ENCODE assay signal across 14 cellular contexts in the genomic region with DNA sequence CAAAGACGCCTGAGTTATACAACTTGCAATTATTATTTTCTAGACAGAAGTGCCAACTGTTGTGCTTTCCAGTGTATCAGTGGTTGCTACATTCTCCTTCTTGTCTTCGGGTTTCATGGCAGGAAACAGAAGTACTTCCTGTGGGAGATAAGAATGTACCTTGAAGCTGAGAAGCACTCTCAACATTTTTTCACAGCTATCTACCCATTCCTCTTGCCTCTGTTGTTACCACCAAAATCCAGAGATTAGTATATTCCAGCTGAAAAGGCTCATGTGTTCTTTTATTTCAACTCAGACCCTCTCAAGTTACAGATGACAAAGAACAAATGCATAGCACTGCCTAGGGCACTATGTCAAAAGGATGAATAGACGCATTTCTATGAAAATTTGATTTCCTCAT. TPM values are rescaled to one million over a fixed set of nuclear protein-coding genes. Genes with fewer than 3 reads are reported as not detected.
DNase-seq lines count a peak whose midpoint lies in the region; ATAC-seq lines count a peak whose summit lies in the region.
"Had no signal": no experiment of that assay in that cellular context is flagged by ENCODE, and none has a peak within 500 bp of the region (broad histone marks: within the 10 kb centered on the region; RNA-seq: fewer than 3 reads in every experiment).

No MANE protein-coding gene starts in this region.

- no peaks in the 10 kb centered on the region for H3K9me3 Mint-ChIP-seq in activated T-helper 2 cell treated with anti-CD3 and anti-CD28 coated beads, Interferon-gamma antibody, Interleukin-2, Interleukin-4, amounts not matched to agents 10 μg/mL and 5 μg/mL and 100 μg/mL, durations not matched to agents 14 hours and 24 hours and 36 hours
- no peaks in the 10 kb centered on the region for H3K9me3 Mint-ChIP-seq in immature natural killer cell
- H3K9me3 Mint-ChIP-seq: memory B cell had no signal

- no peaks in the 10 kb centered on the region for H3K79me2 ChIP-seq in ACC112 (ENCODE audit: control insufficient read depth, insufficient read depth, low read length, unreplicated experiment)

- H3K27ac ChIP-seq in ACC112 (ENCODE audit: low read depth, low read length) = peak overlapping the region; percentile 2; the same call in 1 of the 2 replicates
- H3K27ac ChIP-seq: epithelial cell of prostate, pancreas had no signal

- H2AFZ ChIP-seq in ACC112 (ENCODE audit: low read length, unreplicated experiment) = no peak overlapping the region

- intact Hi-C loops in activated T-helper 2 cell treated with anti-CD3 and anti-CD28 coated beads, Interferon-gamma antibody, Interleukin-2, Interleukin-4, amounts not matched to agents 10 μg/mL and 5 μg/mL and 100 μg/mL, durations not matched to agents 14 hours and 24 hours and 36 hours (cut with micrococcal nuclease) = no loop called here
- intact Hi-C loops in posterior cingulate gyrus (cut with DNase I) = loop anchor here (10.0 kb wide), 1 partner anchor 163 kb away; a partner anchor contains a TSS

- H3K4me1 Mint-ChIP-seq in activated T-helper 2 cell treated with anti-CD3 and anti-CD28 coated beads, Interferon-gamma antibody, Interleukin-2, Interleukin-4, amounts not matched to agents 10 μg/mL and 5 μg/mL and 100 μg/mL, durations not matched to agents 14 hours and 24 hours and 36 hours (ENCODE audit: low read depth) = peaks cover 31% of the 10 kb centered on the region
- H3K4me1 Mint-ChIP-seq in immature natural killer cell = peaks cover 27 to 50% of the 10 kb centered on the region in 2 donors
- H3K4me1 Mint-ChIP-seq: memory B cell had no signal

- no peaks in the 10 kb centered on the region for H3K27me3 Mint-ChIP-seq in activated T-helper 2 cell treated with anti-CD3 and anti-CD28 coated beads, Interferon-gamma antibody, Interleukin-2, Interleukin-4, amounts not matched to agents 10 μg/mL and 5 μg/mL and 100 μg/mL, durations not matched to agents 14 hours and 24 hours and 36 hours (ENCODE audit: low read depth)
- H3K27me3 Mint-ChIP-seq in immature natural killer cell (ENCODE audit: low read depth in 3 of 3) = peaks cover 10 to 15% (median 11%) of the 10 kb centered on the region in 3 donors
- H3K27me3 Mint-ChIP-seq: memory B cell had no signal

- no peak for ATAC-seq in HG03039 (IDR thresholded peaks at IDR 0.05; ENCODE audit: unreplicated experiment)
- no peak for ATAC-seq in HG02870 (IDR thresholded peaks at IDR 0.05; ENCODE audit: unreplicated experiment)
- ATAC-seq: pancreas had no signal

- no peak overlapping the region for H3K4me3 ChIP-seq in ACC112 (ENCODE audit: low read depth, low read length)
- H3K4me3 ChIP-seq: pancreas had no signal

- peaks cover 78% of the 10 kb centered on the region for H3K36me3 Mint-ChIP-seq in activated T-helper 2 cell treated with anti-CD3 and anti-CD28 coated beads, Interferon-gamma antibody, Interleukin-2, Interleukin-4, amounts not matched to agents 10 μg/mL and 5 μg/mL and 100 μg/mL, durations not matched to agents 14 hours and 24 hours and 36 hours (ENCODE audit: low read depth)
- H3K36me3 Mint-ChIP-seq in immature natural killer cell = peaks cover 26 to 55% (median 30%) of the 10 kb centered on the region in 3 donors

- DNase-seq in HT1080 (ENCODE audit: low read depth) (peak; percentile 13), immature natural killer cell (no peak), posterior cingulate gyrus (no peak), NCI-H524 treated with DMSO at 0.1 percent for 48 hours (lab: John Stamatoyannopoulos, UW) (no peak)
- DNase-seq in activated T-helper 2 cell treated with anti-CD3 and anti-CD28 coated beads, Interferon-gamma antibody, Interleukin-2, Interleukin-4, amounts not matched to agents 10 μg/mL and 5 μg/mL and 100 μg/mL, durations not matched to agents 14 hours and 24 hours and 36 hours (ENCODE audit: low spot score) = no peak
- DNase-seq: NCI-H1092, NCI-H446 treated with DMSO at 0.1 percent for 48 hours, pancreas had no signal

- H3K4me1 ChIP-seq in ACC112 (ENCODE audit: control insufficient read depth, insufficient read depth, low read length, unreplicated experiment) = peaks cover 19% of the 10 kb centered on the region
- H3K4me1 ChIP-seq: pancreas had no signal

- H3K4me3 Mint-ChIP-seq in activated T-helper 2 cell treated with anti-CD3 and anti-CD28 coated beads, Interferon-gamma antibody, Interleukin-2, Interleukin-4, amounts not matched to agents 10 μg/mL and 5 μg/mL and 100 μg/mL, durations not matched to agents 14 hours and 24 hours and 36 hours (ENCODE audit: low read depth) = no peak overlapping the region
- peak overlapping the region in 1 of 5 donors; percentile 41 for H3K4me3 Mint-ChIP-seq in immature natural killer cell
- H3K4me3 Mint-ChIP-seq: memory B cell had no signal

- H3K36me3 ChIP-seq in ACC112 (ENCODE audit: insufficient read depth, low read length) = peaks cover 60% of the 10 kb centered on the region

- no peaks in the 10 kb centered on the region for H3K27me3 ChIP-seq in ACC112 (ENCODE audit: insufficient read depth, low read length)
- H3K27me3 ChIP-seq: pancreas had no signal

- peak overlapping the region; percentile 68 for H3K27ac Mint-ChIP-seq in activated T-helper 2 cell treated with anti-CD3 and anti-CD28 coated beads, Interferon-gamma antibody, Interleukin-2, Interleukin-4, amounts not matched to agents 10 μg/mL and 5 μg/mL and 100 μg/mL, durations not matched to agents 14 hours and 24 hours and 36 hours
- peak overlapping the region; percentile 37 to 76 (median 62) for H3K27ac Mint-ChIP-seq in immature natural killer cell
- H3K27ac Mint-ChIP-seq: memory B cell had no signal

RNA-seq across cellular contexts. Expression of a gene that starts 4.8 kb away (rescaled TPM):
- total RNA-seq in HT1080 (2014; rRNA removed; shearing (Covaris generic)) = 64.8 and 68.0 TPM in 2 replicates
- polyA plus RNA-seq in HT1080 (2015; cell fraction: cytosol; rRNA removed) = 53.9 and 56.5 TPM in 2 replicates
- 71.9 and 83.6 TPM in 2 replicates for polyA plus RNA-seq in HT1080 (2015; cell fraction: nucleus; rRNA removed)
- 45.3 and 54.0 TPM in 2 replicates for total RNA-seq in activated T-helper 2 cell treated with anti-CD3 and anti-CD28 coated beads, Interferon-gamma antibody, Interleukin-2, Interleukin-4, amounts not matched to agents 10 μg/mL and 5 μg/mL and 100 μg/mL, durations not matched to agents 14 hours and 24 hours and 36 hours
- 10 to 100 TPM; 19.5 to 37.1 (median 34.9) TPM for polyA plus RNA-seq in immature natural killer cell

RNA-seq across cellular contexts. Expression of a gene that starts 19.6 kb away (rescaled TPM):
- 351 and 352 TPM in 2 replicates for total RNA-seq in HT1080 (2014; rRNA removed; shearing (Covaris generic))
- 273 and 281 TPM in 2 replicates for polyA plus RNA-seq in HT1080 (2015; cell fraction: cytosol; rRNA removed)
- 261 and 272 TPM in 2 replicates for polyA plus RNA-seq in HT1080 (2015; cell fraction: nucleus; rRNA removed)
- 256 and 269 TPM in 2 replicates for total RNA-seq in activated T-helper 2 cell treated with anti-CD3 and anti-CD28 coated beads, Interferon-gamma antibody, Interleukin-2, Interleukin-4, amounts not matched to agents 10 μg/mL and 5 μg/mL and 100 μg/mL, durations not matched to agents 14 hours and 24 hours and 36 hours
- 100 to 1,000 TPM; 147 to 205 (median 181) TPM for polyA plus RNA-seq in immature natural killer cell

RNA-seq across cellular contexts. Expression of a gene that starts 19.7 kb away (rescaled TPM):
- 38.6 and 46.8 TPM in 2 replicates for total RNA-seq in HT1080 (2014; rRNA removed; shearing (Covaris generic))
- polyA plus RNA-seq in HT1080 (2015; cell fraction: cytosol; rRNA removed) = 61.6 and 67.9 TPM in 2 replicates
- polyA plus RNA-seq in HT1080 (2015; cell fraction: nucleus; rRNA removed) = 64.0 and 64.2 TPM in 2 replicates
- 73.6 and 77.6 TPM in 2 replicates for total RNA-seq in activated T-helper 2 cell treated with anti-CD3 and anti-CD28 coated beads, Interferon-gamma antibody, Interleukin-2, Interleukin-4, amounts not matched to agents 10 μg/mL and 5 μg/mL and 100 μg/mL, durations not matched to agents 14 hours and 24 hours and 36 hours
- 100 to 1,000 TPM; 118 to 179 (median 152) TPM for polyA plus RNA-seq in immature natural killer cell

RNA-seq across cellular contexts. Expression of a gene that starts 49.0 kb away (rescaled TPM):
- not detected in 2 replicates for total RNA-seq in HT1080 (2014; rRNA removed; shearing (Covaris generic))
- not detected in 2 replicates for polyA plus RNA-seq in HT1080 (2015; cell fraction: cytosol; rRNA removed)
- polyA plus RNA-seq in HT1080 (2015; cell fraction: nucleus; rRNA removed) = not detected in 2 replicates
- not detected in 2 replicates for total RNA-seq in activated T-helper 2 cell treated with anti-CD3 and anti-CD28 coated beads, Interferon-gamma antibody, Interleukin-2, Interleukin-4, amounts not matched to agents 10 μg/mL and 5 μg/mL and 100 μg/mL, durations not matched to agents 14 hours and 24 hours and 36 hours
- not detected for polyA plus RNA-seq in immature natural killer cell
- total RNA-seq: bronchial epithelial cell, pancreas had no signal
- polyA plus RNA-seq: pancreas had no signal
